Comparison of ENCODE assay signal across 8 cellular contexts in genomic region chr6:30556006-30556713, GRCh38.
DNase-seq lines count a peak whose midpoint lies in the region; ATAC-seq and TF ChIP-seq lines count a peak whose summit lies in the region.

GNL1 (minus strand) TSS chr6:30556489; CDS start chr6:30556203, 286 bp downstream.

- H3K27ac ChIP-seq in layer of hippocampus (ENCODE audit: low read depth, low read length): peak within 1 kb of the TSS; percentile 98

- DNase-seq in AML-193 (lab: John Stamatoyannopoulos, UW) (peak; percentile 80 to 93), NCI-H510A treated with DMSO at 0.1 percent for 48 hours (lab: John Stamatoyannopoulos, UW) (peak; percentile 94), choroid plexus epithelial cell (ENCODE audit: low read depth) (peak; percentile 95)
- DNase-seq in activated CD4-positive, alpha-beta T cell treated with anti-CD3 and anti-CD28 coated beads for 4 hours: peak; percentile 99 to 100
- peak; percentile 100 for DNase-seq in stimulated activated CD4-positive, alpha-beta T cell treated with anti-CD3 and anti-CD28 coated beads, Interleukin-1b, Interleukin-23, amount 100 ng/mL, for 48 hours

- peak; percentile 62 for TF ChIP-seq POLR2A in GM19193 (IDR thresholded peaks at IDR 0.05; ENCODE audit: extremely low read depth, insufficient read depth, insufficient read length)

- TF ChIP-seq CTCF in choroid plexus epithelial cell (conservative IDR thresholded peaks at IDR 0.05; ENCODE audit: low read depth, low read length): no peak

- ATAC-seq in HG03432 (IDR thresholded peaks at IDR 0.05; ENCODE audit: unreplicated experiment): peak; percentile 81

- peak within 1 kb of the TSS; percentile 97 for H3K4me3 ChIP-seq in choroid plexus epithelial cell (ENCODE audit: low read depth, low read length)

- H3K27me3 ChIP-seq in layer of hippocampus (ENCODE audit: control insufficient read depth, insufficient read depth, low read length): no peaks in the 10 kb centered on the region

Comparison
In these comparisons a context has a peak if more than half of its experiments do, and no peak if none do; other contexts are left out.
1. Peak in every context shown above with its lines: DNase-seq, ATAC-seq, H3K4me3 ChIP-seq and H3K27ac ChIP-seq.